16 cellular contexts compared by ENCODE assay signal in the genomic region with DNA sequence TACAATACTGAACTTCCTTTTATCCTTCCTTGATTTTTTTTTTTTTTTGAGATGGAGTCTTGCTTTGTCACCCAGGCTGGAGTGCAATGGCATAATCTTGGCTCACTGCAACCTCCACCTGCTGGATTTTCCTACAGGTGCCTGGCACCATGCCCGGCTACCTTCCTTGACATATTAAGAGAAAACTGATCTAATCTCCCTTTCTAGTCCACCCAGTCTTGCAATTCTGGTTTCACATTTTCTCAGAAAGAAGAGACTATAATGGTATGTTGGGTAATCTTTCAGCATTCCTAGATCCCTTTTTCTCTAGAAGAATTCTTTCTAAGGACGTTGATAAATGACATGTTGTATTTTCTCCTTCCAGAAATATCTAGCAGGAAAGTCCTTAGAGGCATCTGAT. TPM values are rescaled to one million over a fixed set of nuclear protein-coding genes. Genes with fewer than 3 reads are reported as not detected.
DNase-seq lines count a peak whose midpoint lies in the region; ATAC-seq and TF ChIP-seq lines count a peak whose summit lies in the region.
"Had no signal": no experiment of that assay in that cellular context is flagged by ENCODE, and none has a peak within 500 bp of the region (broad histone marks: within the 10 kb centered on the region; RNA-seq: fewer than 3 reads in every experiment).

No MANE protein-coding gene starts in this region.

- no peak for TF ChIP-seq CTCF in spleen (IDR thresholded peaks at IDR 0.05 in 8 of 11, conservative IDR thresholded peaks at IDR 0.05 in 3 of 11)

- no peaks in the 10 kb centered on the region for H3K27me3 ChIP-seq in spleen (replicated peaks in 1 of 7)
- H3K27me3 ChIP-seq: tibial nerve had no signal

- no peaks in the 10 kb centered on the region for H3K9me3 ChIP-seq in spleen
- H3K9me3 ChIP-seq: lower lobe of right lung, tibial nerve had no signal

- intact Hi-C loops in activated CD4-positive, alpha-beta T cell treated with anti-CD3 and anti-CD28 coated beads, Interleukin-2, amount 10 ng/mL, durations not matched to agents 24 days and 14 days (cut with micrococcal nuclease), result no loop called here
- intact Hi-C loops in spleen (cut with DNase I; ENCODE audit: low total_unique reads) (no loop called here), cardiac septum (cut with DNase I) (no loop called here)

- TF ChIP-seq POLR2A in spleen (IDR thresholded peaks at IDR 0.05), result no peak

- peaks cover 51% of the 10 kb centered on the region for H3K4me1 Mint-ChIP-seq in activated CD4-positive, alpha-beta T cell treated with anti-CD3 and anti-CD28 coated beads, Interleukin-2, amount 10 ng/mL, durations not matched to agents 24 days and 14 days
- H3K4me1 Mint-ChIP-seq in central memory CD8-positive, alpha-beta T cell, result peaks cover 40% of the 10 kb centered on the region

- no peaks in the 10 kb centered on the region for H3K27me3 Mint-ChIP-seq in activated CD4-positive, alpha-beta T cell treated with anti-CD3 and anti-CD28 coated beads, Interleukin-2, amount 10 ng/mL, durations not matched to agents 24 days and 14 days
- H3K27me3 Mint-ChIP-seq in central memory CD8-positive, alpha-beta T cell, result no peaks in the 10 kb centered on the region

- WGBS in spleen, 5 donors, result 63 to 79% (median 70%) methylated on average over 2 of the region's 2 CpGs

- peaks cover 12 to 66% (median 37%) of the 10 kb centered on the region in 6 donors for H3K4me1 ChIP-seq in spleen

- H3K4me3 Mint-ChIP-seq in activated CD4-positive, alpha-beta T cell treated with anti-CD3 and anti-CD28 coated beads, Interleukin-2, amount 10 ng/mL, durations not matched to agents 24 days and 14 days, result no peak overlapping the region
- no peak overlapping the region for H3K4me3 Mint-ChIP-seq in central memory CD8-positive, alpha-beta T cell

- H3K36me3 ChIP-seq in spleen, result peaks cover 0 to 31% (median 0%) of the 10 kb centered on the region in 6 donors
- H3K36me3 ChIP-seq: lower lobe of right lung had no signal

- peak overlapping the region in 6 of 8 donors; percentile 14 to 88 (median 59) for H3K27ac ChIP-seq in spleen
- H3K27ac ChIP-seq: lower lobe of right lung, tibial nerve had no signal

- peaks cover 12% of the 10 kb centered on the region for H3K36me3 Mint-ChIP-seq in activated CD4-positive, alpha-beta T cell treated with anti-CD3 and anti-CD28 coated beads, Interleukin-2, amount 10 ng/mL, durations not matched to agents 24 days and 14 days (ENCODE audit: low read depth)
- H3K36me3 Mint-ChIP-seq in central memory CD8-positive, alpha-beta T cell (ENCODE audit: insufficient read depth), result peaks cover 6% of the 10 kb centered on the region

- H3K9me3 Mint-ChIP-seq in activated CD4-positive, alpha-beta T cell treated with anti-CD3 and anti-CD28 coated beads, Interleukin-2, amount 10 ng/mL, durations not matched to agents 24 days and 14 days, result no peaks in the 10 kb centered on the region
- no peaks in the 10 kb centered on the region for H3K9me3 Mint-ChIP-seq in central memory CD8-positive, alpha-beta T cell

- no peak for DNase-seq in activated CD4-positive, alpha-beta T cell treated with anti-CD3 and anti-CD28 coated beads, Interleukin-2, amount 10 ng/mL, durations not matched to agents 24 days and 14 days
- DNase-seq in activated CD4-positive, alpha-beta T cell treated with anti-CD3 and anti-CD28 coated beads for 48 hours, result no peak
- DNase-seq in NCI-H1105 treated with DMSO at 0.1 percent for 48 hours (lab: John Stamatoyannopoulos, UW), result peak; percentile 81
- DNase-seq in central memory CD8-positive, alpha-beta T cell (ENCODE audit: low spot score in 2 of 2), result no peak
- no peak for DNase-seq in spleen
- no peak for DNase-seq in Ammon's horn (ENCODE audit: low spot score)
- no peak for DNase-seq in cardiac septum (ENCODE audit: low spot score)
- DNase-seq: activated CD4-positive, alpha-beta T cell treated with anti-CD3 and anti-CD28 coated beads, Interleukin-2, amount 50 U/mL, for 48 hours; activated naive CD4-positive, alpha-beta T cell; DND-41; lower lobe of right lung; NCI-H2107; occipital lobe had no signal

- peak overlapping the region; percentile 21 for H3K27ac Mint-ChIP-seq in activated CD4-positive, alpha-beta T cell treated with anti-CD3 and anti-CD28 coated beads, Interleukin-2, amount 10 ng/mL, durations not matched to agents 24 days and 14 days
- peak overlapping the region; percentile 78 for H3K27ac Mint-ChIP-seq in central memory CD8-positive, alpha-beta T cell (ENCODE audit: low read depth)

- ATAC-seq in central memory CD8-positive, alpha-beta T cell (replicated peaks; ENCODE audit: extremely low read depth, poor library complexity, severe bottlenecking), result no peak
- ATAC-seq in GM18873 (IDR thresholded peaks at IDR 0.05; ENCODE audit: low FRiP score, unreplicated experiment), result no peak
- ATAC-seq: lower lobe of right lung, Panc1 had no signal

- H3K4me3 ChIP-seq in spleen, result no peak overlapping the region
- H3K4me3 ChIP-seq: lower lobe of right lung, tibial nerve had no signal

RNA-seq across cellular contexts. Expression of gene HSPA8, which starts 10.3 kb away (rescaled TPM):
- 4,739 and 4,820 TPM in 2 replicates for total RNA-seq in activated CD4-positive, alpha-beta T cell treated with anti-CD3 and anti-CD28 coated beads, Interleukin-2, amount 10 ng/mL, durations not matched to agents 24 days and 14 days
- total RNA-seq in spleen, result 1,000 to 10,000 TPM in 1 of 7 donors, 100 to 1,000 TPM in 6; 550 to 1,026 (median 678) TPM
- polyA plus RNA-seq in spleen, result 100 to 1,000 TPM; 110 to 369 (median 156) TPM
- 1,191 TPM for total RNA-seq in cardiac septum
